Comparison of ENCODE assay signal across 8 cellular contexts in the genomic region with DNA sequence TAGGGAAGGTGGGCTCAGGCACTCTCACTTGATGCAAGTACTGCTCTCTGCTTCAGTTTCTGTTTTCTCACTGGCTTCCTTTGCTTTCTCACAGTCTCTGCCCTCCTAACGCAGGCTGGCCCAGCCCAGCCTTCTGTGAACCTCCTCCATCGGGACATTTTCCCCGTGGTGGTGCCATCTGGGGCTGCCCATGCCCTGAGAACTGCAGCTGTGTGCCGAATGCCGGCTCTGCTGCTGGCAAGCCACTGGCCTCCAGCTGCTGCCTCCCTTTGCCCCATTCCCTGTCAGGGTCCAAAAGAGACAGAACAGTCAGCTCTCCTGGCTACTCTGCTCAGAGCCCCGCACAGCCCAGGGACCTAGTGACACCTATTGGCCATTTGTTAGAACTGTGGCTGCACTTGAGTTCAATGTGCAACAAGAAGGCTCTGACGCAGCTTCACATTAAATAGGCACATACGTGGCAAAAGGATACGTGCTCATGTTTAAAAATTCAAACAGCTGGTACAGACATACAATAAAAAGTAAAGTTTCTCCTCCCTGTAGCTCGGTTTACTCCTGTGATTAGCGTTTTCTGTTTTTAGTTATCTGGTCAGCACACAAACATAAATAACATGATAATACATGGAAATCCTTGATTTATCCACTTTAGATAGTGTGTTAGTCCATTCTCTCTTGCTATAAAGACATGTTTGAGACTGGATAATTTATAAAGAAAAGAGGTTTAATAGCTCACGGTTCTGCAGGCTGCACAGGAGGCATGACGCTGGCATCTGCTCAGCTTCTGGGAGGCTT. TPM values are rescaled to one million over a fixed set of nuclear protein-coding genes. Genes with fewer than 3 reads are reported as not detected.
DNase-seq lines count a peak whose midpoint lies in the region; ATAC-seq and TF ChIP-seq lines count a peak whose summit lies in the region.

No MANE protein-coding gene starts in this region.

- no peak overlapping the region for H3K18ac ChIP-seq in trophoblast cell (ENCODE audit: low read length)

- peak in 8 of 14 donors; percentile 5 to 41 (median 16) for DNase-seq in C1 segment of cervical spinal cord (lab: John Stamatoyannopoulos, UW)
- peak; percentile 37 for DNase-seq in NCI-H2081 treated with DMSO at 0.1 percent for 48 hours (lab: John Stamatoyannopoulos, UW)
- peak; percentile 42 for DNase-seq in activated CD4-positive, alpha-beta memory T cell treated with anti-CD3 and anti-CD28 coated beads for 36 hours
- DNase-seq in glutamatergic neuron = peak; percentile 71
- DNase-seq in trophoblast cell = peak; percentile 66 to 77
- DNase-seq in vagina (ENCODE audit: extremely low spot score in 2 of 2) = no peak

- H3K36me3 ChIP-seq in trophoblast cell (ENCODE audit: control insufficient read depth in 1 of 2, insufficient read depth in 2 of 2, low read length in 2 of 2) (no peaks in the 10 kb centered on the region), vagina (no peaks in the 10 kb centered on the region)

- ATAC-seq in GM18502 (IDR thresholded peaks at IDR 0.05; ENCODE audit: poor library complexity, unreplicated experiment) (peak; percentile 97), HG02798 (IDR thresholded peaks at IDR 0.05; ENCODE audit: poor library complexity, unreplicated experiment) (peak; percentile 92)

- H3K4me2 ChIP-seq in trophoblast cell (ENCODE audit: low read length) = no peak overlapping the region

- H3K27me3 ChIP-seq in trophoblast cell (ENCODE audit: insufficient read depth, low read length) (no peaks in the 10 kb centered on the region), vagina (no peaks in the 10 kb centered on the region)

- no peak overlapping the region for H3K14ac ChIP-seq in trophoblast cell (ENCODE audit: low read length)

- H3K4ac ChIP-seq in trophoblast cell (ENCODE audit: low read depth, low read length) = no peak overlapping the region

- no peak overlapping the region for H4K91ac ChIP-seq in trophoblast cell (ENCODE audit: low read depth, low read length)

- no peaks in the 10 kb centered on the region for H3K79me1 ChIP-seq in trophoblast cell (ENCODE audit: low read length)

- no peaks in the 10 kb centered on the region for H3K9me3 ChIP-seq in trophoblast cell (ENCODE audit: insufficient read depth, low read depth, low read length)
- no peaks in the 10 kb centered on the region for H3K9me3 ChIP-seq in vagina

- TF ChIP-seq CTCF in glutamatergic neuron (IDR thresholded peaks at IDR 0.05; ENCODE audit: partially characterized antibody, unreplicated experiment) (peak; percentile 67), vagina (IDR thresholded peaks at IDR 0.05) (peak in 1 of 3 experiments; percentile 34)

- no peak overlapping the region for H3K4me3 Mint-ChIP-seq in activated CD4-positive, alpha-beta memory T cell treated with anti-CD3 and anti-CD28 coated beads for 36 hours
- no peak overlapping the region for H3K4me3 Mint-ChIP-seq in glutamatergic neuron (ENCODE audit: unreplicated experiment)

- H3K27ac Mint-ChIP-seq in activated CD4-positive, alpha-beta memory T cell treated with anti-CD3 and anti-CD28 coated beads for 36 hours = no peak overlapping the region
- no peak overlapping the region for H3K27ac Mint-ChIP-seq in glutamatergic neuron (ENCODE audit: unreplicated experiment)

- H2BK120ac ChIP-seq in trophoblast cell (ENCODE audit: insufficient read depth, low read length, poor library complexity) = no peak overlapping the region

- H3K4me1 ChIP-seq in trophoblast cell (ENCODE audit: control insufficient read depth in 1 of 2, insufficient read depth in 2 of 2, low read length in 2 of 2) (no peaks in the 10 kb centered on the region), vagina (no peaks in the 10 kb centered on the region)

- H3K27me3 Mint-ChIP-seq in activated CD4-positive, alpha-beta memory T cell treated with anti-CD3 and anti-CD28 coated beads for 36 hours = peaks cover 13% of the 10 kb centered on the region
- H3K27me3 Mint-ChIP-seq in glutamatergic neuron (ENCODE audit: unreplicated experiment) = no peaks in the 10 kb centered on the region

- intact Hi-C loops in activated CD4-positive, alpha-beta memory T cell treated with anti-CD3 and anti-CD28 coated beads for 36 hours (cut with micrococcal nuclease) = no loop called here
- intact Hi-C loops in vagina (cut with DNase I) = no loop called here

- CTCF ChIA-PET in activated CD4-positive, alpha-beta memory T cell treated with anti-CD3 and anti-CD28 coated beads for 36 hours (lab: Charles Lee) = interaction anchor here (0.6 to 2.4 kb wide), 11 partner anchors 11 to 416 kb away, joined by 3 to 18 read pairs (median 4); no protein-coding TSS in a partner anchor

- no peak overlapping the region for H2BK12ac ChIP-seq in trophoblast cell (ENCODE audit: low read length)

- no peak overlapping the region for H3K23ac ChIP-seq in trophoblast cell (ENCODE audit: low read length)

- no peak overlapping the region for H4K8ac ChIP-seq in trophoblast cell (ENCODE audit: low read depth, low read length)

- WGBS in trophoblast cell (ENCODE audit: extremely low coverage, insufficient coverage, insufficient read length) = no CpG with 5 or more reads among the region's 13 CpGs

- POLR2A ChIA-PET in activated CD4-positive, alpha-beta memory T cell treated with anti-CD3 and anti-CD28 coated beads for 36 hours (lab: Charles Lee) = no interaction called here

- H3K4me3 ChIP-seq in trophoblast cell (ENCODE audit: low read depth, low read length) (no peak overlapping the region), vagina (no peak overlapping the region)

- no peaks in the 10 kb centered on the region for H3K9me3 Mint-ChIP-seq in activated CD4-positive, alpha-beta memory T cell treated with anti-CD3 and anti-CD28 coated beads for 36 hours
- H3K9me3 Mint-ChIP-seq in glutamatergic neuron (ENCODE audit: unreplicated experiment) = peaks cover 3% of the 10 kb centered on the region

- H2AFZ ChIP-seq in trophoblast cell (ENCODE audit: insufficient read depth, low read length, poor library complexity) = no peak overlapping the region

- no peak overlapping the region for H2AK5ac ChIP-seq in trophoblast cell (ENCODE audit: low read length)

- TF ChIP-seq POLR2A in vagina (IDR thresholded peaks at IDR 0.05) = no peak

- H3K27ac ChIP-seq in trophoblast cell (ENCODE audit: low read depth, low read length) (no peak overlapping the region), vagina (no peak overlapping the region)

- H3K36me3 Mint-ChIP-seq in activated CD4-positive, alpha-beta memory T cell treated with anti-CD3 and anti-CD28 coated beads for 36 hours = no peaks in the 10 kb centered on the region
- H3K36me3 Mint-ChIP-seq in glutamatergic neuron (ENCODE audit: unreplicated experiment) = no peaks in the 10 kb centered on the region

- no peaks in the 10 kb centered on the region for H3K4me1 Mint-ChIP-seq in activated CD4-positive, alpha-beta memory T cell treated with anti-CD3 and anti-CD28 coated beads for 36 hours (ENCODE audit: low read depth)
- H3K4me1 Mint-ChIP-seq in glutamatergic neuron (ENCODE audit: low read depth, unreplicated experiment) = no peaks in the 10 kb centered on the region

- no peaks in the 10 kb centered on the region for H3K79me2 ChIP-seq in trophoblast cell (ENCODE audit: control insufficient read depth, insufficient read depth, low read length, poor library complexity)

- no peak overlapping the region for H2BK5ac ChIP-seq in trophoblast cell (ENCODE audit: low read depth, low read length, poor library complexity)

- no peak overlapping the region for H4K12ac ChIP-seq in trophoblast cell (ENCODE audit: low read depth, low read length)

- no peak overlapping the region for H3K9ac ChIP-seq in trophoblast cell (ENCODE audit: low read length)

RNA-seq across cellular contexts. Expression of gene FCRL5, which starts 46.6 kb away (rescaled TPM):
- total RNA-seq in activated CD4-positive, alpha-beta memory T cell treated with anti-CD3 and anti-CD28 coated beads for 36 hours = not detected
- total RNA-seq in glutamatergic neuron (ENCODE audit: unreplicated experiment) (not detected), vagina (0.49 TPM)
- not detected in 2 replicates for polyA plus RNA-seq in trophoblast cell (2013)

Comparison
In these comparisons a context has a peak if more than half of its experiments do, and no peak if none do; other contexts are left out.
1. DNase-seq: peak in C1 segment of cervical spinal cord (8 of 14), NCI-H2081 treated with DMSO at 0.1 percent for 48 hours (single experiment), activated CD4-positive, alpha-beta memory T cell treated with anti-CD3 and anti-CD28 coated beads for 36 hours (single experiment), glutamatergic neuron (single experiment) and trophoblast cell (2 of 2); none in vagina (0 of 2).